Comparison of ENCODE assay signal across 9 cellular contexts in the genomic region with DNA sequence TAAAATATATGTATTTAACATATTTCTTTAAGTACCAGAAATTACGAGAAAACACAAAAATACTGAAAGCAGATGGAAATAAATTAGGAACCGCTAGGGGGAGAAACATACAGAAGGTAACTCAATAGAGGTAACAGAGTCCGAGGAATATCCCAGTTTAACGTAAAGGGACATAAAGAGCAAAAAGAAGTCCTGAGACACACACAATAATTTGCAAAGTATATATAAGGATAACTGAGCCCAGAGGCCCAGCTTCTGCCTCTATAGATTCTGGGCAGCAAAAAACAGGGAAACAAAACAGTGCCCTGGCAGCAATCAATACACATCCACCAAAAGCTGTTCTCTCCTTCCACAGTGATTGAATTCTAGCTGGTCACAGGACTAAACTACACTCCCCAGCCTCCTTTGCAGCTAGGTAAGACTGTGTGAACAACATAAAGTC. TPM values are rescaled to one million over a fixed set of nuclear protein-coding genes. Genes with fewer than 3 reads are reported as not detected.
DNase-seq lines count a peak whose midpoint lies in the region; TF ChIP-seq lines count a peak whose summit lies in the region.
"Had no signal": no experiment of that assay in that cellular context is flagged by ENCODE, and none has a peak within 500 bp of the region (broad histone marks: within the 10 kb centered on the region; RNA-seq: fewer than 3 reads in every experiment).

No MANE protein-coding gene starts in this region.

- H3K27ac Mint-ChIP-seq in activated CD4-positive, alpha-beta T cell treated with anti-CD3 and anti-CD28 coated beads, Interleukin-2, amount 10 ng/mL, durations not matched to agents 7 days and 5 days: no peak overlapping the region

- H3K9me3 ChIP-seq in parathyroid adenoma (ENCODE audit: control insufficient read depth, low read length) (no peaks in the 10 kb centered on the region), testis (no peaks in the 10 kb centered on the region)

- peak; percentile 31 for DNase-seq in GM03348 (ENCODE audit: low spot score)
- DNase-seq in NCI-H460 (ENCODE audit: extremely low read depth, low read depth): peak; percentile 16
- peak; percentile 56 for DNase-seq in fibroblast of pulmonary artery (ENCODE audit: low read depth)
- DNase-seq in GM10266 (ENCODE audit: extremely low spot score): no peak
- no peak for DNase-seq in D341Med (ENCODE audit: low spot score)
- DNase-seq in activated CD4-positive, alpha-beta T cell treated with anti-CD3 and anti-CD28 coated beads, Interleukin-2, amount 10 ng/mL, durations not matched to agents 7 days and 5 days: no peak
- DNase-seq in testis: no peak

- no peaks in the 10 kb centered on the region for H3K79me2 ChIP-seq in parathyroid adenoma

- no peak overlapping the region for H3K4me3 Mint-ChIP-seq in activated CD4-positive, alpha-beta T cell treated with anti-CD3 and anti-CD28 coated beads, Interleukin-2, amount 10 ng/mL, durations not matched to agents 7 days and 5 days
- H3K4me3 Mint-ChIP-seq: central memory CD8-positive, alpha-beta T cell had no signal

- peak; percentile 63 for TF ChIP-seq CTCF in fibroblast of pulmonary artery (IDR thresholded peaks at IDR 0.05; ENCODE audit: low read length, missing control alignments)
- TF ChIP-seq CTCF in parathyroid adenoma (IDR thresholded peaks at IDR 0.05): peak; percentile 44
- no peak for TF ChIP-seq CTCF in GM10266 (IDR thresholded peaks at IDR 0.05; ENCODE audit: control insufficient read depth, insufficient read depth, low read depth, missing control alignments)
- TF ChIP-seq CTCF in testis (IDR thresholded peaks at IDR 0.05): peak in 1 of 3 experiments; percentile 39

- H3K27me3 ChIP-seq in parathyroid adenoma (ENCODE audit: control insufficient read depth, insufficient read depth, low read length) (no peaks in the 10 kb centered on the region), testis (no peaks in the 10 kb centered on the region)

- H3K9ac ChIP-seq in parathyroid adenoma: no peak overlapping the region

- H3K36me3 Mint-ChIP-seq in activated CD4-positive, alpha-beta T cell treated with anti-CD3 and anti-CD28 coated beads, Interleukin-2, amount 10 ng/mL, durations not matched to agents 7 days and 5 days (ENCODE audit: low read depth): peaks cover 4% of the 10 kb centered on the region

- WGBS in testis, 2 donors: 46 to 54% methylated on average over 4 of the region's 4 CpGs

- H3K27me3 Mint-ChIP-seq in activated CD4-positive, alpha-beta T cell treated with anti-CD3 and anti-CD28 coated beads, Interleukin-2, amount 10 ng/mL, durations not matched to agents 7 days and 5 days: no peaks in the 10 kb centered on the region
- H3K27me3 Mint-ChIP-seq: central memory CD8-positive, alpha-beta T cell had no signal

- H3K4me1 Mint-ChIP-seq in activated CD4-positive, alpha-beta T cell treated with anti-CD3 and anti-CD28 coated beads, Interleukin-2, amount 10 ng/mL, durations not matched to agents 7 days and 5 days: no peaks in the 10 kb centered on the region

- H3K4me1 ChIP-seq in parathyroid adenoma (no peaks in the 10 kb centered on the region), testis (no peaks in the 10 kb centered on the region)

- H3K9me3 Mint-ChIP-seq in activated CD4-positive, alpha-beta T cell treated with anti-CD3 and anti-CD28 coated beads, Interleukin-2, amount 10 ng/mL, durations not matched to agents 7 days and 5 days: no peaks in the 10 kb centered on the region
- H3K9me3 Mint-ChIP-seq: central memory CD8-positive, alpha-beta T cell had no signal

- no peak overlapping the region for H3K27ac ChIP-seq in parathyroid adenoma
- H3K27ac ChIP-seq in testis: no peak overlapping the region

- peak overlapping the region; percentile 39 for H2AFZ ChIP-seq in parathyroid adenoma

- POLR2A ChIA-PET in activated CD4-positive, alpha-beta T cell treated with anti-CD3 and anti-CD28 coated beads, Interleukin-2, amount 10 ng/mL, durations not matched to agents 7 days and 5 days (lab: Charles Lee): no interaction called here

- TF ChIP-seq POLR2A in testis (IDR thresholded peaks at IDR 0.05): no peak

- H3K4me3 ChIP-seq in fibroblast of pulmonary artery (replicated peaks; ENCODE audit: low read depth, low read length): peak overlapping the region; percentile 40
- H3K4me3 ChIP-seq in parathyroid adenoma (ENCODE audit: low read depth, low read length): no peak overlapping the region
- H3K4me3 ChIP-seq in testis: no peak overlapping the region

- CTCF ChIA-PET in activated CD4-positive, alpha-beta T cell treated with anti-CD3 and anti-CD28 coated beads, Interleukin-2, amount 10 ng/mL, durations not matched to agents 7 days and 5 days (lab: Charles Lee): no interaction called here

- peak overlapping the region; percentile 40 for H3K4me2 ChIP-seq in parathyroid adenoma (ENCODE audit: low read length)

- intact Hi-C loops in testis (cut with DNase I; ENCODE audit: low total_unique reads): no loop called here

- H3K36me3 ChIP-seq in parathyroid adenoma (ENCODE audit: control insufficient read depth, insufficient read depth, low read length) (no peaks in the 10 kb centered on the region), testis (ENCODE audit: low read depth, missing control alignments) (no peaks in the 10 kb centered on the region)

RNA-seq across cellular contexts. Expression of gene TBC1D32, which starts 15.1 kb away (rescaled TPM):
- total RNA-seq in NCI-H460 (2014; rRNA removed; shearing (Covaris generic)): 5.1 and 6.2 TPM in 2 replicates
- 1.9 and 6.9 TPM in 2 replicates for polyA plus RNA-seq in NCI-H460 (2014; cell fraction: nucleus; rRNA removed)
- 10 to 100 TPM; 10.9 to 12.4 TPM for total RNA-seq in activated CD4-positive, alpha-beta T cell treated with anti-CD3 and anti-CD28 coated beads, Interleukin-2, amount 10 ng/mL, durations not matched to agents 7 days and 5 days
- total RNA-seq in testis: 10 to 100 TPM; 22.1 to 37.4 TPM
- polyA plus RNA-seq in testis (ENCODE audit: insufficient read depth, low read depth, low replicate concordance): 9.3 TPM

Comparison
In these comparisons a context has a peak if more than half of its experiments do, and no peak if none do; other contexts are left out.
1. DNase-seq: peak in GM03348 (single experiment), NCI-H460 (single experiment) and fibroblast of pulmonary artery (single experiment); none in GM10266 (single experiment), D341Med (single experiment), activated CD4-positive, alpha-beta T cell treated with anti-CD3 and anti-CD28 coated beads, Interleukin-2, amount 10 ng/mL, durations not matched to agents 7 days and 5 days (single experiment) and testis (single experiment).